In the genomic region with DNA sequence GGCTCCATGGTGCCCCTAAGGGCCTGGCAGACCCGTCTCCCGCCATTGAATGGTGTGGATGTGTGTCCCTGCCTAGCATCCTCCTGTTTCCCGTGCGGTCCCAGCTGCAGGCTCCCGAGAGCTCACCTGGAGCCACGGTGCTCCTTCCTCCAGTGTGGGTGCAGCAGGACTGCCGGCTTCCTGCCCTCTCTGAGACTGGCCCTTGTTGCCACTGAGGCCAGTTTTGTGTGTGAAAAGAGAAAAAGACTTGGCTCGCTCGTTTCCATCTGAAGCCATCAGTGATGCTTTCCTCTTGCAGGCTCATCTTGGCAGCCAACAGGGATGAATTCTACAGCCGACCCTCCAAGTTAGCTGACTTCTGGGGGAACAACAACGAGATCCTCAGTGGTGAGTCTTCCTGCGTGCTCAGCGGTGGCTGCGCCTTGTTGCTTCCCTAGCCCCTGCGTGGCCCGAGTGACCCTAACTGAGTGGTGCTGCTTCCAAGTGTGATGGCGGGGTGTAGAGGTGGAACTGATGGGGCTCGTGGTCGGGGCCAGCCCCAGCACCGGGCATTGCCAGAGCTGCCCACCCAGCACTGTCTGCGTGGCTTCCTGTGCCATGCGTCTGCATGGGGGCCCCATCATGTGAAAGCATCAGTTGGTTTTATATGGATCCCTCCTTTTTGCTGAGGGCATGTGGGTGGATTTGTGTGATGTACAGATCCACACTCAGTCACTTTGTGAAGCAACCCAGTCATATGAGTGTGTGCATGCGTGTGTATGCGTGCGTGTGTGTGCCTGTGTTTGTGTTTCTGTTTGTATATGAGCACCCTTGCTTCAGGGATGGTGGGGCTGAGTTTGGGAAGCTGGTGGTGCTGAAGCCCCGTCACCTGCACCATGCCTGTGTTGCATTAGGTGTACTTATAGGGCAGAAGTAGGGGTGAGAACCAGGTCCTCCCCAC, we compare ENCODE assay signal across 14 cellular contexts. TPM values are rescaled to one million over a fixed set of nuclear protein-coding genes. Genes with fewer than 3 reads are reported as not detected.
DNase-seq lines count a peak whose midpoint lies in the region; ATAC-seq and FAIRE-seq lines count a peak whose summit lies in the region.
"Had no signal": no experiment of that assay in that cellular context is flagged by ENCODE, and none has a peak within 500 bp of the region (broad histone marks: within the 10 kb centered on the region; RNA-seq: fewer than 3 reads in every experiment).

No MANE protein-coding gene starts in this region.

- no peak overlapping the region for H2BK12ac ChIP-seq in neuronal stem cell (ENCODE audit: low read length)

- H3K4ac ChIP-seq in neuronal stem cell (ENCODE audit: low read length): no peak overlapping the region

- peak; percentile 17 for FAIRE-seq in urothelium cell line (lab: Jason Lieb, UNC)
- FAIRE-seq: GM18507 had no signal

- H3K9me3 ChIP-seq in neuronal stem cell (replicated peaks in 1 of 2; ENCODE audit: control insufficient read depth in 2 of 2, insufficient read depth in 1 of 2, low read depth in 1 of 2, low read length in 2 of 2): no peaks in the 10 kb centered on the region

- no CpG with 5 or more reads among the region's 26 CpGs for WGBS in neuronal stem cell (ENCODE audit: extremely low coverage in 2 of 2, insufficient read length in 2 of 2, insufficient replicate concordance in 1 of 2), 2 donors

- intact Hi-C loops in Right ventricle myocardium inferior (cut with DNase I): no loop called here
- intact Hi-C loops in Right ventricle myocardium superior (cut with DNase I): no loop called here

- no peak overlapping the region for H3K18ac ChIP-seq in neuronal stem cell (ENCODE audit: low read length)

- H3K4me3 ChIP-seq in neuronal stem cell (ENCODE audit: low read length in 2 of 2): no peak overlapping the region
- H3K4me3 ChIP-seq: BLaER1, GM23248 had no signal

- no peaks in the 10 kb centered on the region for H3K27me3 Mint-ChIP-seq in effector memory CD8-positive, alpha-beta T cell

- peaks cover 2 to 10% of the 10 kb centered on the region in 2 donors for H3K36me3 ChIP-seq in neuronal stem cell (replicated peaks in 1 of 2; ENCODE audit: control insufficient read depth in 2 of 2, insufficient read depth in 2 of 2, low read length in 2 of 2)

- H3K9me3 Mint-ChIP-seq in effector memory CD8-positive, alpha-beta T cell: no peaks in the 10 kb centered on the region

- no peak overlapping the region for H2BK120ac ChIP-seq in neuronal stem cell (ENCODE audit: low read depth, low read length)

- peak overlapping the region; percentile 41 to 60 for H3K27ac Mint-ChIP-seq in effector memory CD8-positive, alpha-beta T cell

- no peak overlapping the region for H3K9ac ChIP-seq in neuronal stem cell (ENCODE audit: low read depth, low read length, poor library complexity)
- H3K9ac ChIP-seq: GM23248 had no signal

- H2BK5ac ChIP-seq in neuronal stem cell (ENCODE audit: low read length): no peak overlapping the region

- no peak overlapping the region for H4K8ac ChIP-seq in neuronal stem cell (ENCODE audit: low read depth, low read length)

- no peak overlapping the region for H4K91ac ChIP-seq in neuronal stem cell (ENCODE audit: low read depth, low read length, poor library complexity)

- H3K4me3 Mint-ChIP-seq in effector memory CD8-positive, alpha-beta T cell: no peak overlapping the region

- no peaks in the 10 kb centered on the region for H3K4me1 ChIP-seq in neuronal stem cell (ENCODE audit: control insufficient read depth in 2 of 2, insufficient read depth in 1 of 2, low read depth in 1 of 2, low read length in 2 of 2)

- H3K4me1 Mint-ChIP-seq in effector memory CD8-positive, alpha-beta T cell (ENCODE audit: low read depth in 2 of 2): peaks cover 2 to 15% of the 10 kb centered on the region in 2 donors

- H3K79me1 ChIP-seq in neuronal stem cell (ENCODE audit: low read depth, low read length): peaks cover 3% of the 10 kb centered on the region

- no peak overlapping the region for H3K14ac ChIP-seq in neuronal stem cell (ENCODE audit: low read length)

- DNase-seq in Right ventricle myocardium inferior (ENCODE audit: missing footprints): peak; percentile 52
- no peak for DNase-seq in Right ventricle myocardium superior
- no peak for DNase-seq in effector memory CD8-positive, alpha-beta T cell
- no peak for DNase-seq in neuronal stem cell (ENCODE audit: low spot score)
- DNase-seq in urothelium cell line (ENCODE audit: low spot score): peak; percentile 42
- no peak for DNase-seq in SHP77 treated with DMSO at 0.1 percent for 48 hours (lab: John Stamatoyannopoulos, UW)
- DNase-seq in superior temporal gyrus (ENCODE audit: extremely low spot score): no peak
- DNase-seq: AML-193, GM23248, H7 had no signal

- no peak overlapping the region for H3K27ac ChIP-seq in neuronal stem cell (replicated peaks; ENCODE audit: low read length)
- H3K27ac ChIP-seq: 22Rv1, GM23248 had no signal

- no peak overlapping the region for H3K4me2 ChIP-seq in neuronal stem cell (ENCODE audit: insufficient read depth, low read length, poor library complexity, severe bottlenecking)
- H3K4me2 ChIP-seq: BLaER1 had no signal

- peaks cover 34% of the 10 kb centered on the region for H3K36me3 Mint-ChIP-seq in effector memory CD8-positive, alpha-beta T cell (ENCODE audit: insufficient read depth)

- H3K23ac ChIP-seq in neuronal stem cell (ENCODE audit: low read depth, low read length, poor library complexity): peak overlapping the region; percentile 31

- H2AFZ ChIP-seq in neuronal stem cell (ENCODE audit: low read length): no peak overlapping the region
- H2AFZ ChIP-seq: GM23248 had no signal

- ATAC-seq in Right ventricle myocardium inferior (no peak), Right ventricle myocardium superior (ENCODE audit: poor library complexity) (no peak), HG03457 (IDR thresholded peaks at IDR 0.05; ENCODE audit: unreplicated experiment) (no peak)
- ATAC-seq in effector memory CD8-positive, alpha-beta T cell (replicated peaks): no peak

- H3K27me3 ChIP-seq in neuronal stem cell (ENCODE audit: control insufficient read depth in 3 of 3, insufficient read depth in 3 of 3, low read depth in 1 of 3, low read length in 3 of 3): no peaks in the 10 kb centered on the region
- H3K27me3 ChIP-seq: BLaER1 had no signal

- no peak overlapping the region for H2BK15ac ChIP-seq in neuronal stem cell (ENCODE audit: low read length)

- H2AK5ac ChIP-seq in neuronal stem cell (ENCODE audit: low read depth, low read length): no peak overlapping the region

RNA-seq across cellular contexts. Expression of a gene that starts 22.4 kb away (rescaled TPM):
- total RNA-seq in Right ventricle myocardium inferior: 54.6 TPM
- total RNA-seq in Right ventricle myocardium superior: 62.3 TPM
- 4.9 TPM for polyA plus RNA-seq in neuronal stem cell (2013, experiment 1 of 2)
- 4.2 TPM for polyA plus RNA-seq in neuronal stem cell (2013, experiment 2 of 2)

RNA-seq across cellular contexts. Expression of a gene that starts 26.7 kb away (rescaled TPM):
- 30.5 TPM for total RNA-seq in Right ventricle myocardium inferior
- total RNA-seq in Right ventricle myocardium superior: 31.4 TPM
- polyA plus RNA-seq in neuronal stem cell (2013, experiment 1 of 2): 35.3 TPM
- 32.4 TPM for polyA plus RNA-seq in neuronal stem cell (2013, experiment 2 of 2)

RNA-seq across cellular contexts. Expression of a gene that starts 36.7 kb away (rescaled TPM):
- 18.0 TPM for total RNA-seq in Right ventricle myocardium inferior
- total RNA-seq in Right ventricle myocardium superior: 15.4 TPM
- polyA plus RNA-seq in neuronal stem cell (2013, experiment 1 of 2): 16.3 TPM
- polyA plus RNA-seq in neuronal stem cell (2013, experiment 2 of 2): 16.3 TPM

Comparison
In these comparisons a context has a peak if more than half of its experiments do, and no peak if none do; other contexts are left out.
1. DNase-seq: peak in Right ventricle myocardium inferior (single experiment) and urothelium cell line (single experiment); none in Right ventricle myocardium superior (single experiment), effector memory CD8-positive, alpha-beta T cell (0 of 3), neuronal stem cell (single experiment), SHP77 treated with DMSO at 0.1 percent for 48 hours (single experiment) and superior temporal gyrus (single experiment).